ENCODE assay signal across 24 cellular contexts in genomic region chr22:28419916-28420315, GRCh38.
"Had no signal": no experiment of that assay in that cellular context is flagged by ENCODE, and none has a peak within 500 bp of the region (broad histone marks: within the 10 kb centered on the region; RNA-seq: fewer than 3 reads in every experiment).

No MANE protein-coding gene starts in this region.

- H3K9me3 ChIP-seq: left ventricle myocardium inferior, ovary, right atrium auricular region, right lobe of liver, tibial nerve, uterus had no signal

- H3K4me1 ChIP-seq: right atrium auricular region, right lobe of liver, uterus had no signal

- H3K27me3 Mint-ChIP-seq: naive B cell; progenitor cell of endocrine pancreas; stimulated activated naive CD8-positive, alpha-beta T cell treated with anti-CD3 and anti-CD28 coated beads, Interleukin-15, amount 100 ng/mL, for 72 hours; type B pancreatic cell had no signal

- H3K4me2 ChIP-seq: smooth muscle cell had no signal

- H3K9me3 Mint-ChIP-seq: mesothelial cell of epicardium; naive B cell; natural killer cell; nephron progenitor cell; stimulated activated memory B cell treated with anti-CD40 and anti-IgM and Interleukin-4, amounts not matched to agents 10 μg/mL and 1 μg/mL and 100 μg/mL, for 72 hours; stimulated activated naive CD8-positive, alpha-beta T cell treated with anti-CD3 and anti-CD28 coated beads, Interleukin-15, amount 100 ng/mL, for 72 hours; type B pancreatic cell had no signal

- DNase-seq: kidney glomerular epithelial cell; left ventricle myocardium inferior; mesendoderm; naive B cell; natural killer cell; nephron progenitor cell; ovary; right lobe of liver; stimulated activated CD4-positive, alpha-beta T cell treated with anti-CD3 and anti-CD28 coated beads, Interleukin-1b, Interleukin-23, amount 100 ng/mL, for 48 hours; stimulated activated CD4-positive, alpha-beta T cell treated with anti-CD3 and anti-CD28 coated beads, Interleukin-2, amount 100 ng/mL, for 48 hours; stimulated activated CD4-positive, alpha-beta T cell treated with anti-CD3 and anti-CD28 coated beads, Interleukin-4, amount 100 ng/mL, for 4 hours; stimulated activated CD8-positive, alpha-beta memory T cell treated with anti-CD3 and anti-CD28 coated beads, Interleukin-4, amount 100 ng/mL, for 48 hours; stimulated activated naive CD4-positive, alpha-beta T cell treated with Interleukin-2 at 50 U/mL for 16 hours; stimulated activated naive CD8-positive, alpha-beta T cell treated with anti-CD3 and anti-CD28 coated beads, Interleukin-15, amount 100 ng/mL, for 72 hours; substantia nigra; uterus had no signal

- H3K27ac ChIP-seq: left ventricle myocardium inferior, ovary, right atrium auricular region, right lobe of liver, tibial nerve, uterus had no signal

- ATAC-seq: natural killer cell; right lobe of liver; stimulated activated memory B cell treated with anti-CD40 and anti-IgM and Interleukin-4, amounts not matched to agents 10 μg/mL and 1 μg/mL and 100 μg/mL, for 72 hours; stimulated activated naive CD8-positive, alpha-beta T cell treated with anti-CD3 and anti-CD28 coated beads, Interleukin-15, amount 100 ng/mL, for 72 hours had no signal

- H3K36me3 Mint-ChIP-seq: mesothelial cell of epicardium; naive B cell; natural killer cell; stimulated activated memory B cell treated with anti-CD40 and anti-IgM and Interleukin-4, amounts not matched to agents 10 μg/mL and 1 μg/mL and 100 μg/mL, for 72 hours had no signal

- H3K36me3 ChIP-seq: left ventricle myocardium inferior, ovary, right atrium auricular region, right lobe of liver, tibial nerve, uterus had no signal

- H3K27ac Mint-ChIP-seq: mesothelial cell of epicardium; naive B cell; natural killer cell; nephron progenitor cell; progenitor cell of endocrine pancreas; stimulated activated memory B cell treated with anti-CD40 and anti-IgM and Interleukin-4, amounts not matched to agents 10 μg/mL and 1 μg/mL and 100 μg/mL, for 72 hours; stimulated activated naive CD8-positive, alpha-beta T cell treated with anti-CD3 and anti-CD28 coated beads, Interleukin-15, amount 100 ng/mL, for 72 hours; type B pancreatic cell had no signal

- H3K27me3 ChIP-seq: ovary, right atrium auricular region, right lobe of liver, tibial nerve, uterus had no signal

- H3K4me3 Mint-ChIP-seq: mesothelial cell of epicardium; naive B cell; natural killer cell; nephron progenitor cell; stimulated activated memory B cell treated with anti-CD40 and anti-IgM and Interleukin-4, amounts not matched to agents 10 μg/mL and 1 μg/mL and 100 μg/mL, for 72 hours; stimulated activated naive CD8-positive, alpha-beta T cell treated with anti-CD3 and anti-CD28 coated beads, Interleukin-15, amount 100 ng/mL, for 72 hours; type B pancreatic cell had no signal

- H3K4me3 ChIP-seq: left ventricle myocardium inferior, lung, ovary, right atrium auricular region, right lobe of liver, smooth muscle cell, tibial nerve, uterus had no signal

- H3K4me1 Mint-ChIP-seq: naive B cell; natural killer cell; stimulated activated memory B cell treated with anti-CD40 and anti-IgM and Interleukin-4, amounts not matched to agents 10 μg/mL and 1 μg/mL and 100 μg/mL, for 72 hours; stimulated activated naive CD8-positive, alpha-beta T cell treated with anti-CD3 and anti-CD28 coated beads, Interleukin-15, amount 100 ng/mL, for 72 hours had no signal
